Comparison of ENCODE assay signal across 20 cellular contexts in the genomic region with DNA sequence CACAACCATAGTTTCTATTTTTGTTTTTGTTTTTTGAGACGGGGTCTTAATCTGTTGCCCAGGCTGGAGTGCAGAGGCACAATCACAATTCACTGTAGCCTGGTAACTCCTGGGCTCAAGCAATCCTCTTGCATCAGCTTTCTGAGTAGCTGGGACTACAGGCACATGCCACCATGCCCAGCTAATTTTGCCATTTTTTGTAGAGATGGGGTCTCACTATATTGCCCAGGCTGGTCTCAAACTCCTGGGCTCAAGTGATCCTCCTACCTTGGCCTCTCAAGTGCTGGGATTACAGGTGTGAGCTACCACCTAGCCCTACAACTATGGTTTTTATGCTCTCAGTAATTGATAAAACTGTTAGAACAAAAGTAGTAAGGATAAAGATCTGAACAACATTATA.
A peak's percentile ranks its signal among the peaks of the same experiment; 100 is the strongest.
DNase-seq lines count a peak whose midpoint lies in the region; ATAC-seq, FAIRE-seq and TF ChIP-seq lines count a peak whose summit lies in the region.
"Had no signal": no experiment of that assay in that cellular context is flagged by ENCODE, and none has a peak within 500 bp of the region (broad histone marks: within the 10 kb centered on the region; RNA-seq: fewer than 3 reads in every experiment).

No MANE protein-coding gene starts in this region.

- TF ChIP-seq POLR2A in K562 (conservative IDR thresholded peaks at IDR 0.05): no peak

- in situ Hi-C loops in K562 (cut with MboI): no loop called here

- H3K79me2 ChIP-seq in K562 (ENCODE audit: control insufficient read depth, insufficient read depth, low read length): no peaks in the 10 kb centered on the region

- peaks cover 30% of the 10 kb centered on the region for H3K27me3 Mint-ChIP-seq in activated CD8-positive, alpha-beta memory T cell treated with anti-CD3 and anti-CD28 coated beads, Interleukin-2, amount 10 ng/mL, durations not matched to agents 7 days and 5 days
- H3K27me3 Mint-ChIP-seq: CD4-positive, alpha-beta T cell had no signal

- no peak for TF ChIP-seq CTCF in K562 (IDR thresholded peaks at IDR 0.05 in 2 of 3, conservative IDR thresholded peaks at IDR 0.05 in 1 of 3; ENCODE audit: insufficient read depth in 2 of 3, low read depth in 1 of 3, low read length in 3 of 3)

- no peaks in the 10 kb centered on the region for H3K9me3 Mint-ChIP-seq in activated CD8-positive, alpha-beta memory T cell treated with anti-CD3 and anti-CD28 coated beads, Interleukin-2, amount 10 ng/mL, durations not matched to agents 7 days and 5 days (ENCODE audit: low read depth)
- H3K9me3 Mint-ChIP-seq: CD8-positive, alpha-beta T cell had no signal

- H3K9me3 ChIP-seq in K562 (replicated peaks; ENCODE audit: control insufficient read depth, insufficient read depth, low read depth, low read length): no peaks in the 10 kb centered on the region

- H3K27ac ChIP-seq in K562 (ENCODE audit: extremely low read depth, low read depth, low read length): no peak overlapping the region
- H3K27ac ChIP-seq: 22Rv1; A549; BLaER1 treated with 17β-estradiol and CSF1 and Interleukin-3, amounts not matched to agents 10 nM and 100 nM; C4-2B had no signal

- no peaks in the 10 kb centered on the region for H3K36me3 Mint-ChIP-seq in activated CD8-positive, alpha-beta memory T cell treated with anti-CD3 and anti-CD28 coated beads, Interleukin-2, amount 10 ng/mL, durations not matched to agents 7 days and 5 days
- H3K36me3 Mint-ChIP-seq: CD8-positive, alpha-beta T cell had no signal

- WGBS in K562 (ENCODE audit: insufficient coverage, low coverage, missing lambda C conversion rate): 12% methylated on average over 1 of the region's 1 CpG

- H3K36me3 ChIP-seq in K562 (ENCODE audit: control insufficient read depth, insufficient read depth, low read length): no peaks in the 10 kb centered on the region
- H3K36me3 ChIP-seq: BLaER1 treated with 17β-estradiol and CSF1 and Interleukin-3, amounts not matched to agents 10 nM and 100 nM had no signal

- H3K4me1 Mint-ChIP-seq in activated CD8-positive, alpha-beta memory T cell treated with anti-CD3 and anti-CD28 coated beads, Interleukin-2, amount 10 ng/mL, durations not matched to agents 7 days and 5 days: no peaks in the 10 kb centered on the region
- H3K4me1 Mint-ChIP-seq: B cell had no signal

- POLR2A ChIA-PET in K562 (lab: Yijun Ruan, JAX): interaction anchor here (0.7 to 1.5 kb wide), 2 partner anchors 8 to 9 kb away, joined by 4 to 5 read pairs; no protein-coding TSS in a partner anchor

- H3K27ac Mint-ChIP-seq in activated CD8-positive, alpha-beta memory T cell treated with anti-CD3 and anti-CD28 coated beads, Interleukin-2, amount 10 ng/mL, durations not matched to agents 7 days and 5 days: no peak overlapping the region
- H3K27ac Mint-ChIP-seq: B cell; CD4-positive, alpha-beta T cell; CD8-positive, alpha-beta T cell had no signal

- intact Hi-C loops in K562 (cut with micrococcal nuclease) (no loop called here), Right ventricle myocardium superior (cut with DNase I) (loop anchor here (10.0 kb wide), 1 partner anchor 78 kb away; no protein-coding TSS in a partner anchor)

- no peak for TF ChIP-seq EP300 in K562 (IDR thresholded peaks at IDR 0.05; ENCODE audit: low read length)

- peaks cover 5 to 11% of the 10 kb centered on the region in 2 experiments; a peak in 4 of 5 replicates for H3K27me3 ChIP-seq in K562 (ENCODE audit: control insufficient read depth in 2 of 2, insufficient read depth in 2 of 2, low read length in 2 of 2)
- H3K27me3 ChIP-seq: BLaER1 treated with 17β-estradiol and CSF1 and Interleukin-3, amounts not matched to agents 10 nM and 100 nM had no signal

- no peaks in the 10 kb centered on the region; a peak in 1 of 5 replicates for H3K4me1 ChIP-seq in K562 (replicated peaks in 1 of 2; ENCODE audit: control insufficient read depth in 2 of 2, insufficient read depth in 2 of 2, low read length in 2 of 2)
- H3K4me1 ChIP-seq: A549 had no signal

- no peak for TF ChIP-seq RAD21 in K562 (CRISPR knock-in tag; conservative IDR thresholded peaks at IDR 0.05 in 1 of 2, IDR thresholded peaks at IDR 0.05 in 1 of 2)

- H3K4me3 Mint-ChIP-seq in activated CD8-positive, alpha-beta memory T cell treated with anti-CD3 and anti-CD28 coated beads, Interleukin-2, amount 10 ng/mL, durations not matched to agents 7 days and 5 days: no peak overlapping the region
- H3K4me3 Mint-ChIP-seq: B cell; CD4-positive, alpha-beta T cell; CD8-positive, alpha-beta T cell had no signal

- no peaks in the 10 kb centered on the region for H3K9me1 ChIP-seq in K562 (ENCODE audit: control insufficient read depth, insufficient read depth, low read length)

- H4K20me1 ChIP-seq in K562 (replicated peaks; ENCODE audit: control insufficient read depth, insufficient read depth, low read length): no peaks in the 10 kb centered on the region
- H4K20me1 ChIP-seq: BLaER1 treated with 17β-estradiol and CSF1 and Interleukin-3, amounts not matched to agents 10 nM and 100 nM had no signal

- no peak overlapping the region for H3K9ac ChIP-seq in K562 (ENCODE audit: insufficient read depth in 1 of 2, low read depth in 2 of 2, low read length in 2 of 2)
- H3K9ac ChIP-seq: BLaER1 treated with 17β-estradiol and CSF1 and Interleukin-3, amounts not matched to agents 10 nM and 100 nM had no signal

- CTCF ChIA-PET in activated CD8-positive, alpha-beta memory T cell treated with anti-CD3 and anti-CD28 coated beads, Interleukin-2, amount 10 ng/mL, durations not matched to agents 7 days and 5 days (lab: Charles Lee): no interaction called here
- CTCF ChIA-PET in K562 (lab: Yijun Ruan, JAX; ENCODE audit: low intra/inter-chr PET ratio): no interaction called here

- no peak overlapping the region for H3K4me2 ChIP-seq in K562 (ENCODE audit: insufficient read depth, low read length)
- H3K4me2 ChIP-seq: A549; BLaER1 treated with 17β-estradiol and CSF1 and Interleukin-3, amounts not matched to agents 10 nM and 100 nM had no signal

- no peak for ATAC-seq in activated CD8-positive, alpha-beta memory T cell treated with anti-CD3 and anti-CD28 coated beads, Interleukin-2, amount 10 ng/mL, durations not matched to agents 7 days and 5 days
- ATAC-seq in K562: no peak
- ATAC-seq in Right ventricle myocardium superior (ENCODE audit: poor library complexity): no peak
- ATAC-seq: A549; CD8-positive, alpha-beta T cell had no signal

- DNase-seq in activated CD8-positive, alpha-beta memory T cell treated with anti-CD3 and anti-CD28 coated beads, Interleukin-2, amount 10 ng/mL, durations not matched to agents 7 days and 5 days: peak; percentile 11
- DNase-seq in activated CD8-positive, alpha-beta memory T cell treated with anti-CD3 and anti-CD28 coated beads, Interleukin-2, amount 50 U/mL, for 48 hours: no peak
- DNase-seq in K562 (ENCODE audit: extremely low read depth in 1 of 4, low spot score in 3 of 4) (no peak), Right ventricle myocardium superior (no peak), cerebellum (ENCODE audit: low spot score) (no peak)
- DNase-seq: AML-193; Caco-2; Calu3; CD4-positive, alpha-beta T cell; DMS79 treated with DMSO at 0.1 percent for 48 hours; GF-D8 had no signal

- no peak for FAIRE-seq in K562 (lab: Jason Lieb, UNC)
- FAIRE-seq: D721Med, GM12891, GM19239 had no signal

- H2AFZ ChIP-seq in K562 (ENCODE audit: low read depth, low read length): no peak overlapping the region

- H3K4me3 ChIP-seq in K562: no peak overlapping the region
- H3K4me3 ChIP-seq: A549; BLaER1 treated with 17β-estradiol and CSF1 and Interleukin-3, amounts not matched to agents 10 nM and 100 nM had no signal

- BruUV-seq in K562 (replicated peaks; lab: Mats Ljungman, UMichigan): no TSS peak

TF ChIP-seq in K562, 482 proteins besides CTCF, POLR2A, EP300 and RAD21 (continues in another document):
- no peak for TF ChIP-seq SRSF9 (IDR thresholded peaks at IDR 0.05; ENCODE audit: borderline replicate concordance, low read depth, low read length)
- peak; percentile 55; the same call in 1 of the 2 replicates for TF ChIP-seq ZNF121 (CRISPR knock-in tag; conservative IDR thresholded peaks at IDR 0.05)
- TF ChIP-seq, protein P1, sequence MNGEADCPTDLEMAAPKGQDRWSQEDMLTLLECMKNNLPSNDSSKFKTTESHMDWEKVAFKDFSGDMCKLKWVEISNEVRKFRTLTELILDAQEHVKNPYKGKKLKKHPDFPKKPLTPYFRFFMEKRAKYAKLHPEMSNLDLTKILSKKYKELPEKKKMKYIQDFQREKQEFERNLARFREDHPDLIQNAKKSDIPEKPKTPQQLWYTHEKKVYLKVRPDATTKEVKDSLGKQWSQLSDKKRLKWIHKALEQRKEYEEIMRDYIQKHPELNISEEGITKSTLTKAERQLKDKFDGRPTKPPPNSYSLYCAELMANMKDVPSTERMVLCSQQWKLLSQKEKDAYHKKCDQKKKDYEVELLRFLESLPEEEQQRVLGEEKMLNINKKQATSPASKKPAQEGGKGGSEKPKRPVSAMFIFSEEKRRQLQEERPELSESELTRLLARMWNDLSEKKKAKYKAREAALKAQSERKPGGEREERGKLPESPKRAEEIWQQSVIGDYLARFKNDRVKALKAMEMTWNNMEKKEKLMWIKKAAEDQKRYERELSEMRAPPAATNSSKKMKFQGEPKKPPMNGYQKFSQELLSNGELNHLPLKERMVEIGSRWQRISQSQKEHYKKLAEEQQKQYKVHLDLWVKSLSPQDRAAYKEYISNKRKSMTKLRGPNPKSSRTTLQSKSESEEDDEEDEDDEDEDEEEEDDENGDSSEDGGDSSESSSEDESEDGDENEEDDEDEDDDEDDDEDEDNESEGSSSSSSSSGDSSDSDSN (IDR thresholded peaks at IDR 0.05; ENCODE audit: borderline replicate concordance in 1 of 2, low read depth in 2 of 2, low read length in 2 of 2): no peak
- TF ChIP-seq, protein P2, sequence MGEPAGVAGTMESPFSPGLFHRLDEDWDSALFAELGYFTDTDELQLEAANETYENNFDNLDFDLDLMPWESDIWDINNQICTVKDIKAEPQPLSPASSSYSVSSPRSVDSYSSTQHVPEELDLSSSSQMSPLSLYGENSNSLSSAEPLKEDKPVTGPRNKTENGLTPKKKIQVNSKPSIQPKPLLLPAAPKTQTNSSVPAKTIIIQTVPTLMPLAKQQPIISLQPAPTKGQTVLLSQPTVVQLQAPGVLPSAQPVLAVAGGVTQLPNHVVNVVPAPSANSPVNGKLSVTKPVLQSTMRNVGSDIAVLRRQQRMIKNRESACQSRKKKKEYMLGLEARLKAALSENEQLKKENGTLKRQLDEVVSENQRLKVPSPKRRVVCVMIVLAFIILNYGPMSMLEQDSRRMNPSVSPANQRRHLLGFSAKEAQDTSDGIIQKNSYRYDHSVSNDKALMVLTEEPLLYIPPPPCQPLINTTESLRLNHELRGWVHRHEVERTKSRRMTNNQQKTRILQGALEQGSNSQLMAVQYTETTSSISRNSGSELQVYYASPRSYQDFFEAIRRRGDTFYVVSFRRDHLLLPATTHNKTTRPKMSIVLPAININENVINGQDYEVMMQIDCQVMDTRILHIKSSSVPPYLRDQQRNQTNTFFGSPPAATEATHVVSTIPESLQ (CRISPR knock-in tag; IDR thresholded peaks at IDR 0.05): no peak
- TF ChIP-seq ARHGAP35 (IDR thresholded peaks at IDR 0.05; ENCODE audit: partially characterized antibody): no peak
